In the genomic region with DNA sequence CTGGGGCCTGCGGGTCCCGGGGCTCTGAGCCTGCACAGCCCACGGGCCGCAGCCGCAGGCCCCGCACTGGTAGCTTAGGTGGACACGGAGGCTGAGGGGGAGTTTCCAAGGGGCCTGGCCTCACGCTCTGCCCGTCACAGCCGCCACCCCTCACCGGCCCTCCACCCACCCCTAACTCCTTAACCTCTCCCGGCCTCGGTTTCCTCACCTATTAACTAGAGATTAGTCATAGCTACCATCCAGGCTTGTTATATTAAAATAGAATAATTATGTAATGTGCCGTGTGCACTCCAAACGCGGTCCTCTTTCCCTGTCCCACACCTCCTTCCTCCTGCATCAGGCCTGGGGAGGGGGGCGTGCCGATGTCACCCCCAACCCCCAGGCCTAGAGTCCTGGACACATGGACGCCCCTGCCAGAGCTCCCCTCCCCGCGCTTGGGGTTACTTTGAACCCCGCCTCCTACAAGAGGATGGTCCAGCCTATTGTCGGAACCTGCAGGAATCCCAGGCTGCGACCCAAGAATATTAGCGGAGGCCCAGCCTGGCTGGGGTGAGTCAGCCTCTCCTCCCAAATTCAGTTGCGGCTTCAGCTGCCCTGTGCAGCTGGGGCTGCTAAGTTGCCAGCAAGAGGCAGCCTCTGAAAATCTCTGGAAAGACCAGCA, we compare ENCODE assay signal across 8 cellular contexts. TPM values are rescaled to one million over a fixed set of nuclear protein-coding genes. Genes with fewer than 3 reads are reported as not detected.
DNase-seq lines count a peak whose midpoint lies in the region; ATAC-seq and TF ChIP-seq lines count a peak whose summit lies in the region.

No MANE protein-coding gene starts in this region.

- peak; percentile 55 for DNase-seq in Calu3
- DNase-seq in PC-3 = peak; percentile 90
- no peak for DNase-seq in D341Med (ENCODE audit: low spot score)
- DNase-seq in NCI-H748 (lab: John Stamatoyannopoulos, UW; ENCODE audit: unreplicated experiment) = no peak
- no peak for DNase-seq in NCI-H82 treated with DMSO at 0.1 percent for 48 hours (lab: John Stamatoyannopoulos, UW; ENCODE audit: unreplicated experiment)

- no peaks in the 10 kb centered on the region for H3K27me3 ChIP-seq in PC-3 (ENCODE audit: low read length)
- peaks cover 0 to 4% of the 10 kb centered on the region in 2 donors for H3K27me3 ChIP-seq in duodenal mucosa (ENCODE audit: control insufficient read depth in 1 of 2, insufficient read depth in 2 of 2, low read length in 2 of 2)
- H3K27me3 ChIP-seq in mononuclear cell (ENCODE audit: insufficient read depth, low read length) = no peaks in the 10 kb centered on the region

- H3K9me3 Mint-ChIP-seq in Calu3 (ENCODE audit: low read depth, unreplicated experiment) = no peaks in the 10 kb centered on the region

- H3K9me3 ChIP-seq in PC-3 (ENCODE audit: low read length) = no peaks in the 10 kb centered on the region
- no peaks in the 10 kb centered on the region for H3K9me3 ChIP-seq in duodenal mucosa (ENCODE audit: control insufficient read depth in 1 of 2, low read length in 2 of 2)
- no peaks in the 10 kb centered on the region for H3K9me3 ChIP-seq in mononuclear cell (ENCODE audit: low read depth, low read length)

- no peaks in the 10 kb centered on the region for H4K20me1 ChIP-seq in PC-3 (ENCODE audit: low read length)

- H3K4me1 ChIP-seq in PC-3 (ENCODE audit: insufficient read depth, low read length) (peaks cover 70% of the 10 kb centered on the region), duodenal mucosa (ENCODE audit: control insufficient read depth in 1 of 2, insufficient read depth in 2 of 2, low read length in 2 of 2) (peaks cover 34 to 45% of the 10 kb centered on the region in 2 donors), mononuclear cell (ENCODE audit: insufficient read depth, low read length) (peaks cover 86% of the 10 kb centered on the region)

- H3K27me3 Mint-ChIP-seq in Calu3 (ENCODE audit: unreplicated experiment) = no peaks in the 10 kb centered on the region

- peak overlapping the region; percentile 97 for H3K27ac ChIP-seq in PC-3 (ENCODE audit: low read length)
- peak overlapping the region; percentile 79 for H3K27ac ChIP-seq in duodenal mucosa (ENCODE audit: low read depth, low read length)

- peak; percentile 61 for ATAC-seq in PC-3
- ATAC-seq in GM18520 (IDR thresholded peaks at IDR 0.05; ENCODE audit: unreplicated experiment) = no peak

- CTCF ChIA-PET in Calu3 (lab: Charles Lee) (interaction anchor here (1.0 to 2.4 kb wide), 4 partner anchors 18 to 168 kb away, joined by 3 to 10 read pairs (median 5); no protein-coding TSS in a partner anchor), PC-3 (lab: Charles Lee) (interaction anchor here (0.6 to 1.4 kb wide), 6 partner anchors 15 to 1497 kb away, joined by 3 to 13 read pairs (median 4); a partner anchor contains a TSS)

- peak overlapping the region; percentile 60 for H3K4me3 ChIP-seq in PC-3 (ENCODE audit: low read length)
- peak overlapping the region; percentile 45 to 57 for H3K4me3 ChIP-seq in duodenal mucosa (ENCODE audit: low read depth in 1 of 2, low read length in 2 of 2)
- H3K4me3 ChIP-seq in mononuclear cell (ENCODE audit: low read length) = peak overlapping the region; percentile 19

- H3K36me3 Mint-ChIP-seq in Calu3 (ENCODE audit: insufficient read depth, unreplicated experiment) = peaks cover 34% of the 10 kb centered on the region

- H3K9me2 ChIP-seq in PC-3 (replicated peaks; ENCODE audit: low read length) = no peaks in the 10 kb centered on the region

- no peaks in the 10 kb centered on the region for H3K36me3 ChIP-seq in PC-3 (ENCODE audit: low read depth, low read length)
- H3K36me3 ChIP-seq in duodenal mucosa (ENCODE audit: control insufficient read depth in 1 of 2, insufficient read depth in 2 of 2, low read length in 2 of 2) = no peaks in the 10 kb centered on the region

- BruUV-seq in Calu3 (replicated peaks; lab: Mats Ljungman, UMichigan) = no TSS peak
- TSS peak; percentile 12 for BruUV-seq in PC-3 (replicated peaks; lab: Mats Ljungman, UMichigan)

- H3K4me3 Mint-ChIP-seq in Calu3 (ENCODE audit: low read depth, unreplicated experiment) = peak overlapping the region; percentile 62

- peak overlapping the region; percentile 89 for H3K9ac ChIP-seq in PC-3 (ENCODE audit: low read length)
- H3K9ac ChIP-seq in duodenal mucosa (ENCODE audit: low read depth in 1 of 2, low read length in 2 of 2) = peak overlapping the region; percentile 54 to 62

- H2AFZ ChIP-seq in PC-3 (ENCODE audit: low read length) = peak overlapping the region; percentile 39; the same call in 1 of the 2 replicates

- intact Hi-C loops in Calu3 (cut with micrococcal nuclease; ENCODE audit: unreplicated experiment) = no loop called here
- intact Hi-C loops in PC-3 (cut with micrococcal nuclease) = loop anchor here (1.0 kb wide), 2 partner anchors 18 to 28 kb away; a partner anchor contains a TSS

- peak overlapping the region; percentile 85 for H3K27ac Mint-ChIP-seq in Calu3 (ENCODE audit: unreplicated experiment)

- H3K4me2 ChIP-seq in PC-3 (ENCODE audit: low read length) = peak overlapping the region; percentile 89

- peaks cover 18% of the 10 kb centered on the region for H3F3A ChIP-seq in PC-3 (ENCODE audit: low read length, unreplicated experiment)

- POLR2A ChIA-PET in PC-3 (lab: Charles Lee; ENCODE audit: unreplicated experiment) = interaction anchor here (0.5 to 1.2 kb wide), 7 partner anchors 8 to 1154 kb away, joined by 3 to 14 read pairs (median 4); no protein-coding TSS in a partner anchor

- no peak for TF ChIP-seq CTCF in Calu3 (IDR thresholded peaks at IDR 0.05; ENCODE audit: unreplicated experiment)
- no peak for TF ChIP-seq CTCF in PC-3 (conservative IDR thresholded peaks at IDR 0.05; ENCODE audit: low read depth, low read length)

- peaks cover 70% of the 10 kb centered on the region for H3K4me1 Mint-ChIP-seq in Calu3 (ENCODE audit: low read depth, unreplicated experiment)

- peaks cover 5% of the 10 kb centered on the region; the same call in 1 of the 2 replicates for H3K79me2 ChIP-seq in PC-3 (ENCODE audit: low read length)

RNA-seq across cellular contexts. Expression of a gene that starts 17.3 kb away (rescaled TPM):
- total RNA-seq in Calu3 (2022) (39.5 and 51.6 TPM in 2 replicates), PC-3 (2014; rRNA removed) (103 and 125 TPM in 2 replicates), mononuclear cell (503 TPM)

RNA-seq across cellular contexts. Expression of a gene that starts 35.9 kb away (rescaled TPM):
- total RNA-seq in Calu3 (2022) (39.5 and 42.6 TPM in 2 replicates), PC-3 (2014; rRNA removed) (40.6 and 47.0 TPM in 2 replicates), mononuclear cell (62.8 TPM)

Comparison
In these comparisons a context has a peak if more than half of its experiments do, and no peak if none do; other contexts are left out.
1. DNase-seq: peak in Calu3 (single experiment) and PC-3 (single experiment); none in D341Med (single experiment), NCI-H748 (single experiment) and NCI-H82 treated with DMSO at 0.1 percent for 48 hours (single experiment).
2. Peak in every context shown above with its lines, with median percentiles within 50 percentile points of each other: H3K4me3 ChIP-seq.